1 cellular context compared by ENCODE assay signal in genomic region chr3:129304553-129305222, GRCh38.
TF ChIP-seq lines count a peak whose summit lies in the region.

No MANE protein-coding gene starts in this region.

TF ChIP-seq in SK-N-SH treated with all-trans-retinoic acid at 6 μM for 48 hours, 23 proteins besides CTCF, POLR2A, EP300 and RAD21 (continued from another document):
- TF ChIP-seq CSRNP3 (CRISPR knock-in tag; IDR thresholded peaks at IDR 0.05) (no peak), ISL1 (CRISPR knock-in tag; IDR thresholded peaks at IDR 0.05) (no peak), ZNF70 (CRISPR knock-in tag; IDR thresholded peaks at IDR 0.05) (no peak), TSHZ2 (CRISPR knock-in tag; IDR thresholded peaks at IDR 0.05) (no peak), CSDC2 (CRISPR knock-in tag; IDR thresholded peaks at IDR 0.05) (no peak)
